Comparison of ENCODE assay signal across 1 cellular context in the genomic region with DNA sequence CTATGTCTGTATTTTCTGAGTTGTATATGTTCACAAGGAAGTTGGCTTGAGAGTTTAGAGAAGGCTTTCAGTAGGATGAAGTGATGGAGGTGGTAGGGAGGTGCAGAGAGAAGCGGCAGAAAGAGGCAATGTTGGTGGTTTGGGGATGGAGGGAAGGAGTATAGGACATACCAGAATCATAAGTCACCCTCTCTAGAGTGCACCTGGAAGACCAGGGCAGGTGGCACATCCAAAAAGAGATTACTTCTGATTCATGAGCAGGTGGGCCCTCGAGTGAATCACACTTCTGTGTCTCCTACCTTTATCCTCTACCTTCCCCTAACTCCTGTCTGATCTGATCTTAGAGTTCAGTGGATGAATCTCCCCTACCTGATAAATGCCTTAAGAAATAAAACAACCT.
TF ChIP-seq lines count a peak whose summit lies in the region.

No MANE protein-coding gene starts in this region.

TF ChIP-seq in GM23338, 12 proteins besides CTCF, POLR2A, EP300 and RAD21 (continued from another document):
- TF ChIP-seq, protein P1, sequence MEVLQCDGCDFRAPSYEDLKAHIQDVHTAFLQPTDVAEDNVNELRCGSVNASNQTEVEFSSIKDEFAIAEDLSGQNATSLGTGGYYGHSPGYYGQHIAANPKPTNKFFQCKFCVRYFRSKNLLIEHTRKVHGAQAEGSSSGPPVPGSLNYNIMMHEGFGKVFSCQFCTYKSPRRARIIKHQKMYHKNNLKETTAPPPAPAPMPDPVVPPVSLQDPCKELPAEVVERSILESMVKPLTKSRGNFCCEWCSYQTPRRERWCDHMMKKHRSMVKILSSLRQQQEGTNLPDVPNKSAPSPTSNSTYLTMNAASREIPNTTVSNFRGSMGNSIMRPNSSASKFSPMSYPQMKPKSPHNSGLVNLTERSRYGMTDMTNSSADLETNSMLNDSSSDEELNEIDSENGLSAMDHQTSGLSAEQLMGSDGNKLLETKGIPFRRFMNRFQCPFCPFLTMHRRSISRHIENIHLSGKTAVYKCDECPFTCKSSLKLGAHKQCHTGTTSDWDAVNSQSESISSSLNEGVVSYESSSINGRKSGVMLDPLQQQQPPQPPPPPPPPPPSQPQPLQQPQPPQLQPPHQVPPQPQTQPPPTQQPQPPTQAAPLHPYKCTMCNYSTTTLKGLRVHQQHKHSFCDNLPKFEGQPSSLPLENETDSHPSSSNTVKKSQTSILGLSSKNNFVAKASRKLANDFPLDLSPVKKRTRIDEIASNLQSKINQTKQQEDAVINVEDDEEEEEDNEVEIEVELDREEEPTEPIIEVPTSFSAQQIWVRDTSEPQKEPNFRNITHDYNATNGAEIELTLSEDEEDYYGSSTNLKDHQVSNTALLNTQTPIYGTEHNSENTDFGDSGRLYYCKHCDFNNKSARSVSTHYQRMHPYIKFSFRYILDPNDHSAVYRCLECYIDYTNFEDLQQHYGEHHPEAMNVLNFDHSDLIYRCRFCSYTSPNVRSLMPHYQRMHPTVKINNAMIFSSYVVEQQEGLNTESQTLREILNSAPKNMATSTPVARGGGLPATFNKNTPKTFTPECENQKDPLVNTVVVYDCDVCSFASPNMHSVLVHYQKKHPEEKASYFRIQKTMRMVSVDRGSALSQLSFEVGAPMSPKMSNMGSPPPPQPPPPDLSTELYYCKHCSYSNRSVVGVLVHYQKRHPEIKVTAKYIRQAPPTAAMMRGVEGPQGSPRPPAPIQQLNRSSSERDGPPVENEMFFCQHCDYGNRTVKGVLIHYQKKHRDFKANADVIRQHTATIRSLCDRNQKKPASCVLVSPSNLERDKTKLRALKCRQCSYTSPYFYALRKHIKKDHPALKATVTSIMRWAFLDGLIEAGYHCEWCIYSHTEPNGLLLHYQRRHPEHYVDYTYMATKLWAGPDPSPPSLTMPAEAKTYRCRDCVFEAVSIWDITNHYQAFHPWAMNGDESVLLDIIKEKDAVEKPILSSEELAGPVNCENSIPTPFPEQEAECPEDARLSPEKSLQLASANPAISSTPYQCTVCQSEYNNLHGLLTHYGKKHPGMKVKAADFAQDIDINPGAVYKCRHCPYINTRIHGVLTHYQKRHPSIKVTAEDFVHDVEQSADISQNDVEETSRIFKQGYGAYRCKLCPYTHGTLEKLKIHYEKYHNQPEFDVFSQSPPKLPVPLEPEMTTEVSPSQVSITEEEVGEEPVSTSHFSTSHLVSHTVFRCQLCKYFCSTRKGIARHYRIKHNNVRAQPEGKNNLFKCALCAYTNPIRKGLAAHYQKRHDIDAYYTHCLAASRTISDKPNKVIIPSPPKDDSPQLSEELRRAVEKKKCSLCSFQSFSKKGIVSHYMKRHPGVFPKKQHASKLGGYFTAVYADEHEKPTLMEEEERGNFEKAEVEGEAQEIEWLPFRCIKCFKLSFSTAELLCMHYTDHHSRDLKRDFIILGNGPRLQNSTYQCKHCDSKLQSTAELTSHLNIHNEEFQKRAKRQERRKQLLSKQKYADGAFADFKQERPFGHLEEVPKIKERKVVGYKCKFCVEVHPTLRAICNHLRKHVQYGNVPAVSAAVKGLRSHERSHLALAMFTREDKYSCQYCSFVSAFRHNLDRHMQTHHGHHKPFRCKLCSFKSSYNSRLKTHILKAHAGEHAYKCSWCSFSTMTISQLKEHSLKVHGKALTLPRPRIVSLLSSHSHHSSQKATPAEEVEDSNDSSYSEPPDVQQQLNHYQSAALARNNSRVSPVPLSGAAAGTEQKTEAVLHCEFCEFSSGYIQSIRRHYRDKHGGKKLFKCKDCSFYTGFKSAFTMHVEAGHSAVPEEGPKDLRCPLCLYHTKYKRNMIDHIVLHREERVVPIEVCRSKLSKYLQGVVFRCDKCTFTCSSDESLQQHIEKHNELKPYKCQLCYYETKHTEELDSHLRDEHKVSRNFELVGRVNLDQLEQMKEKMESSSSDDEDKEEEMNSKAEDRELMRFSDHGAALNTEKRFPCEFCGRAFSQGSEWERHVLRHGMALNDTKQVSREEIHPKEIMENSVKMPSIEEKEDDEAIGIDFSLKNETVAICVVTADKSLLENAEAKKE (CRISPR knock-in tag; IDR thresholded peaks at IDR 0.05), result no peak
